ENCODE assay signal across 1 cellular context in the genomic region with DNA sequence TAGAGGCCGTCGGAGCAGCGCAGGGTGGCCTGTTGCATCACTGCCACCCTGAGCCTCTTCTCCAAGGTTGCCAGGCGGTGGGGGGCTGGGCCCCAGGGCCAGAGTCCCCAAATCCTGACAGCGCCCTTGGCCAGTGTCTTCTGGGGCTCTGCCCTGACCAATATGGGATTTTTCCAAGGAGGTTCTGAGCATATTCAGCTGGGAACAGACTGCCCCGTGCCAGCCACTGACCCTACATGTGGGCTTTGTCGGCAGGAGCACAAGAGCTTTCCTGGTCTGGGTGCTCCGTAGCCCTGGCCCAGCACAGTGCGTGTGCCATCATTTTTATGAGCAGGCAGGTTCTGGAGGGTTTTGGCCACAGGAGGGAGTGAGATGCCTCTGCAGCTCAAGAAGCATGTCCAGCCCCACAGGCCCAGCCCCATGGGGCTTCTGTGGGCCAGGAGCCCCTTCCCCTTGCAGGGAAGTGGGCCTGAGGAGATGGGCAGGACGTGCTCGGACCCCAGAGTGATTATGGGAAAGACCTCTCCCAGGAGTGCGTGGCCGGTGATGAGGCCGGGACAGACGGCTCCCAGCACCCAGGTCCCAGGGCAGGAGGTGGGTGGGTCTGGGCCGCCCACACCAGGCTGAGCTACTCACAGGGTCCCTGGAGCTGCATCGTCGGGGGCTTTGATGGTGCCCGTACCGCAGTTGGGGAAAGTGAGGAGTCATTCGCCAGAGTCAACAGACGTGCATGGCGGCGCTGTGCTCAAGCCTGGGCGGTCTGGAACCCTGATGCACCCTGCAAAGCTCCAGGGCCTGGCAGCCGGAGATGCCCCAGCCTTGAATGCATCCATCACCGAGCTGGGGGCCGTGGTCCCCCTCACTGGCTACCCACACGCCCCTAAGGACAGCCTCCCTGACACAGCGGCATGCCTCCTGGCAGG.
TF ChIP-seq lines count a peak whose summit lies in the region.

No MANE protein-coding gene starts in this region.

TF ChIP-seq in H1, 55 proteins besides CTCF, POLR2A, EP300 and RAD21:
- TF ChIP-seq CHD7 (IDR thresholded peaks at IDR 0.05; ENCODE audit: insufficient replicate concordance, low read length), result no peak
- no peak for TF ChIP-seq NANOG (IDR thresholded peaks at IDR 0.05; ENCODE audit: insufficient read depth, low read depth, low read length, poor library complexity, severe bottlenecking)
- no peak for TF ChIP-seq SUZ12 (IDR thresholded peaks at IDR 0.05; ENCODE audit: low read length)
- TF ChIP-seq GTF2F1 (IDR thresholded peaks at IDR 0.05; ENCODE audit: borderline replicate concordance, low read depth, low read length), result no peak
